ENCODE assay signal across 8 cellular contexts in genomic region chr1:145849356-145850165, GRCh38. TPM values are rescaled to one million over a fixed set of nuclear protein-coding genes. Genes with fewer than 3 reads are reported as not detected.
DNase-seq lines count a peak whose midpoint lies in the region; ATAC-seq and TF ChIP-seq lines count a peak whose summit lies in the region.

No MANE protein-coding gene starts in this region.

- H3F3A ChIP-seq in Loucy (ENCODE audit: low read depth) (no peaks in the 10 kb centered on the region), neural progenitor cell (ENCODE audit: low read depth) (peaks cover 22% of the 10 kb centered on the region)

- H3K27me3 ChIP-seq in Loucy (ENCODE audit: insufficient read depth, low read length, poor library complexity, severe bottlenecking) (no peaks in the 10 kb centered on the region), neural progenitor cell (peaks cover 8% of the 10 kb centered on the region)

- H3K4me1 ChIP-seq in Loucy (ENCODE audit: insufficient read depth, low read length, poor library complexity, severe bottlenecking) (peaks cover 11% of the 10 kb centered on the region), neural progenitor cell (no peaks in the 10 kb centered on the region)

- DNase-seq in Daoy (ENCODE audit: low read depth) (peak; percentile 77), cardiac fibroblast (ENCODE audit: low read depth in 2 of 2) (peak; percentile 77 to 89), neural progenitor cell (ENCODE audit: low spot score) (peak; percentile 20)
- no peak for DNase-seq in stimulated activated naive B cell treated with anti-CD40 and anti-IgM and Interleukin-4, amounts not matched to agents 10 μg/mL and 1 μg/mL and 100 μg/mL, for 72 hours

- H2AFZ ChIP-seq in Loucy (ENCODE audit: low read length) (no peak overlapping the region), neural progenitor cell (replicated peaks) (no peak overlapping the region)

- no peak overlapping the region for H3K9ac ChIP-seq in Loucy (ENCODE audit: low read depth, low read length, poor library complexity, severe bottlenecking)
- no peak overlapping the region for H3K9ac ChIP-seq in neural progenitor cell

- no peaks in the 10 kb centered on the region for H3K9me3 Mint-ChIP-seq in neural progenitor cell
- H3K9me3 Mint-ChIP-seq in stimulated activated naive B cell treated with anti-CD40 and anti-IgM and Interleukin-4, amounts not matched to agents 10 μg/mL and 1 μg/mL and 100 μg/mL, for 72 hours = no peaks in the 10 kb centered on the region

- H3K4me1 Mint-ChIP-seq in neural progenitor cell = peaks cover 3% of the 10 kb centered on the region
- peaks cover 0 to 7% of the 10 kb centered on the region in 2 donors for H3K4me1 Mint-ChIP-seq in stimulated activated naive B cell treated with anti-CD40 and anti-IgM and Interleukin-4, amounts not matched to agents 10 μg/mL and 1 μg/mL and 100 μg/mL, for 72 hours

- H3K4me3 Mint-ChIP-seq in neural progenitor cell = no peak overlapping the region
- no peak overlapping the region for H3K4me3 Mint-ChIP-seq in stimulated activated naive B cell treated with anti-CD40 and anti-IgM and Interleukin-4, amounts not matched to agents 10 μg/mL and 1 μg/mL and 100 μg/mL, for 72 hours

- H3K36me3 Mint-ChIP-seq in neural progenitor cell = peaks cover 33% of the 10 kb centered on the region
- peaks cover 52% of the 10 kb centered on the region in 2 donors for H3K36me3 Mint-ChIP-seq in stimulated activated naive B cell treated with anti-CD40 and anti-IgM and Interleukin-4, amounts not matched to agents 10 μg/mL and 1 μg/mL and 100 μg/mL, for 72 hours

- no peaks in the 10 kb centered on the region for H3K79me2 ChIP-seq in Loucy (ENCODE audit: insufficient read depth, low read length)
- H3K79me2 ChIP-seq in neural progenitor cell (ENCODE audit: low read depth) = no peaks in the 10 kb centered on the region

- peaks cover 2% of the 10 kb centered on the region for H3K27me3 Mint-ChIP-seq in neural progenitor cell (ENCODE audit: insufficient read depth, low read depth)
- H3K27me3 Mint-ChIP-seq in stimulated activated naive B cell treated with anti-CD40 and anti-IgM and Interleukin-4, amounts not matched to agents 10 μg/mL and 1 μg/mL and 100 μg/mL, for 72 hours = no peaks in the 10 kb centered on the region

- H3K27ac ChIP-seq in neural progenitor cell = no peak overlapping the region

- no peak overlapping the region for H3K4me3 ChIP-seq in Loucy (ENCODE audit: low read length, poor library complexity, severe bottlenecking)
- no peak overlapping the region for H3K4me3 ChIP-seq in cardiac fibroblast (replicated peaks in 1 of 2; ENCODE audit: low read depth in 2 of 2, low read length in 2 of 2)
- no peak overlapping the region for H3K4me3 ChIP-seq in neural progenitor cell

- H3K36me3 ChIP-seq in Loucy (ENCODE audit: insufficient read depth, low read length) = peaks cover 47% of the 10 kb centered on the region; the same call in 1 of the 2 replicates
- no peaks in the 10 kb centered on the region for H3K36me3 ChIP-seq in neural progenitor cell

- no peaks in the 10 kb centered on the region for H4K20me1 ChIP-seq in Loucy (ENCODE audit: insufficient read depth, low read length, poor library complexity, severe bottlenecking)
- H4K20me1 ChIP-seq in neural progenitor cell (ENCODE audit: low read depth) = no peaks in the 10 kb centered on the region

- no peak overlapping the region for H3K4me2 ChIP-seq in Loucy (ENCODE audit: low read depth, low read length, poor library complexity, severe bottlenecking)
- H3K4me2 ChIP-seq in neural progenitor cell = no peak overlapping the region

- H3K9me3 ChIP-seq in Loucy (ENCODE audit: insufficient read depth, low read depth, low read length) (no peaks in the 10 kb centered on the region), neural progenitor cell (ENCODE audit: low read depth) (no peaks in the 10 kb centered on the region)

- no peak for ATAC-seq in esophagus mucosa
- no peak for ATAC-seq in HG03159 (IDR thresholded peaks at IDR 0.05; ENCODE audit: unreplicated experiment)
- ATAC-seq in GM21515 (IDR thresholded peaks at IDR 0.05; ENCODE audit: unreplicated experiment) = no peak
- ATAC-seq in stimulated activated naive B cell treated with anti-CD40 and anti-IgM and Interleukin-4, amounts not matched to agents 10 μg/mL and 1 μg/mL and 100 μg/mL, for 72 hours (replicated peaks) = no peak

- TF ChIP-seq CTCF in Loucy (conservative IDR thresholded peaks at IDR 0.05; ENCODE audit: low read length) = peak; percentile 75
- peak; percentile 65 for TF ChIP-seq CTCF in cardiac fibroblast (IDR thresholded peaks at IDR 0.05; ENCODE audit: low read depth, low read length)
- TF ChIP-seq CTCF in neural progenitor cell (IDR thresholded peaks at IDR 0.05) = peak; percentile 51

- no peak overlapping the region for H3K27ac Mint-ChIP-seq in neural progenitor cell
- no peak overlapping the region for H3K27ac Mint-ChIP-seq in stimulated activated naive B cell treated with anti-CD40 and anti-IgM and Interleukin-4, amounts not matched to agents 10 μg/mL and 1 μg/mL and 100 μg/mL, for 72 hours

- no peaks in the 10 kb centered on the region for H3K9me2 ChIP-seq in Loucy (replicated peaks; ENCODE audit: low read depth, low read length)

RNA-seq across cellular contexts. Expression of gene NUDT17, which starts 4.1 kb away (rescaled TPM):
- total RNA-seq in Daoy (2014; rRNA removed; shearing (Covaris generic)) = 1.8 and 3.2 TPM in 2 replicates
- total RNA-seq in neural progenitor cell (ENCODE audit: low replicate concordance) (5.9 and 11.9 TPM in 2 replicates), esophagus mucosa (1.7 TPM)

RNA-seq across cellular contexts. Expression of gene PIAS3, which starts 9.3 kb away (rescaled TPM):
- total RNA-seq in Daoy (2014; rRNA removed; shearing (Covaris generic)) = 3.9 and 10.2 TPM in 2 replicates
- 15.7 and 33.7 TPM in 2 replicates for total RNA-seq in neural progenitor cell (ENCODE audit: low replicate concordance)
- 39.5 TPM for total RNA-seq in esophagus mucosa

RNA-seq across cellular contexts. Expression of gene POLR3C, which starts 25.6 kb away (rescaled TPM):
- 65.1 and 69.7 TPM in 2 replicates for total RNA-seq in Daoy (2014; rRNA removed; shearing (Covaris generic))
- total RNA-seq in neural progenitor cell (ENCODE audit: low replicate concordance) (15.6 and 29.5 TPM in 2 replicates), esophagus mucosa (18.2 TPM)

RNA-seq across cellular contexts. Expression of gene RNF115, which starts 25.7 kb away (rescaled TPM):
- total RNA-seq in Daoy (2014; rRNA removed; shearing (Covaris generic)) = 7.2 and 8.9 TPM in 2 replicates
- total RNA-seq in neural progenitor cell (ENCODE audit: low replicate concordance) = 9.7 and 12.9 TPM in 2 replicates
- 6.7 TPM for total RNA-seq in esophagus mucosa

RNA-seq across cellular contexts. Expression of gene ANKRD35, which starts 36.1 kb away (rescaled TPM):
- not detected in 2 replicates for total RNA-seq in Daoy (2014; rRNA removed; shearing (Covaris generic))
- total RNA-seq in neural progenitor cell (ENCODE audit: low replicate concordance) (1.1 and 1.9 TPM in 2 replicates), esophagus mucosa (13.7 TPM)
